In genomic region chr2:129762386-129763189, GRCh38 we compare ENCODE assay signal across 29 cellular contexts.
"Had no signal": no experiment of that assay in that cellular context is flagged by ENCODE, and none has a peak within 500 bp of the region (broad histone marks: within the 10 kb centered on the region; RNA-seq: fewer than 3 reads in every experiment).

No MANE protein-coding gene starts in this region.

- H3K9me3 ChIP-seq: ascending aorta, body of pancreas, SJSA1 had no signal

- H3K27ac ChIP-seq: ascending aorta, body of pancreas, SJSA1 had no signal

- H3K27ac Mint-ChIP-seq: activated naive CD4-positive, alpha-beta T cell treated with anti-CD3 and anti-CD28 coated beads, Interleukin-2, amount 50 U/mL, for 72 hours; activated naive CD8-positive, alpha-beta T cell treated with anti-CD3 and anti-CD28 coated beads, Interleukin-2, amount 50 U/mL, for 24 hours; T-helper 1 cell treated with Interleukin-12 subunit alpha and Interleukin-12 subunit beta and Interleukin-4 antibody, amounts not matched to agents 30 μg/mL and 1 μg/mL, for 36 hours; WTC11 had no signal

- ATAC-seq: activated naive CD4-positive, alpha-beta T cell treated with anti-CD3 and anti-CD28 coated beads, Interleukin-2, amount 50 U/mL, for 72 hours; activated naive CD8-positive, alpha-beta T cell treated with anti-CD3 and anti-CD28 coated beads, Interleukin-2, amount 50 U/mL, for 24 hours; activated T-cell treated with anti-CD3 and anti-CD28 coated beads, Interleukin-2, amount 50 U/mL, for 4 hours; body of pancreas; K562; Panc1; SK-N-SH treated with all-trans-retinoic acid at 6 μM for 48 hours; WTC11 had no signal

- H3K36me3 ChIP-seq: ascending aorta, SJSA1 had no signal

- H3K9me3 Mint-ChIP-seq: activated naive CD4-positive, alpha-beta T cell treated with anti-CD3 and anti-CD28 coated beads, Interleukin-2, amount 50 U/mL, for 72 hours; activated naive CD8-positive, alpha-beta T cell treated with anti-CD3 and anti-CD28 coated beads, Interleukin-2, amount 50 U/mL, for 24 hours; activated T-cell treated with anti-CD3 and anti-CD28 coated beads, Interleukin-2, amount 50 U/mL, for 4 hours; central memory CD8-positive, alpha-beta T cell; T-helper 1 cell treated with Interleukin-12 subunit alpha and Interleukin-12 subunit beta and Interleukin-4 antibody, amounts not matched to agents 30 μg/mL and 1 μg/mL, for 36 hours; WTC11 had no signal

- DNase-seq: activated CD4-positive, alpha-beta T cell treated with anti-CD3 and anti-CD28 coated beads for 48 hours; activated CD4-positive, alpha-beta T cell treated with anti-CD3 and anti-CD28 coated beads, Interleukin-2, amount 50 U/mL, for 4 hours; activated CD4-positive, CD25-positive, alpha-beta regulatory T cell treated with anti-CD3 and anti-CD28 coated beads, Interleukin-2, amount 50 U/mL, for 72 hours; activated naive CD4-positive, alpha-beta T cell treated with Interleukin-2 at 50 U/mL for 16 hours; activated naive CD8-positive, alpha-beta T cell treated with anti-CD3 and anti-CD28 coated beads, Interleukin-2, amount 50 U/mL, for 24 hours; activated T-cell treated with anti-CD3 and anti-CD28 coated beads, Interleukin-2, amount 50 U/mL, for 4 hours; amniotic stem cell; body of pancreas; Karpas-422; NCI-H1105 treated with DMSO at 0.1 percent for 48 hours; NCI-H1436 treated with DMSO at 0.1 percent for 48 hours; NCI-H187; NCI-H2081; NCI-H510A treated with DMSO at 0.1 percent for 48 hours; NCI-H69; NK-92 treated with Interleukin-12 subunit alpha and Interleukin-12 subunit beta, amount 100 ng/mL, for 24 hours; OCI-M1; Right ventricle myocardium superior; RPMI8226; SW 1271 had no signal

- H3K36me3 Mint-ChIP-seq: activated naive CD4-positive, alpha-beta T cell treated with anti-CD3 and anti-CD28 coated beads, Interleukin-2, amount 50 U/mL, for 72 hours; WTC11 had no signal

- H3K4me1 ChIP-seq: ascending aorta, body of pancreas, SJSA1 had no signal

- H3K4me1 Mint-ChIP-seq: activated naive CD8-positive, alpha-beta T cell treated with anti-CD3 and anti-CD28 coated beads, Interleukin-2, amount 50 U/mL, for 24 hours; central memory CD8-positive, alpha-beta T cell had no signal

- H3K4me3 ChIP-seq: ascending aorta, body of pancreas, K562, SJSA1 had no signal

- H3K27me3 ChIP-seq: ascending aorta, body of pancreas, SJSA1 had no signal

- H3K4me3 Mint-ChIP-seq: activated naive CD8-positive, alpha-beta T cell treated with anti-CD3 and anti-CD28 coated beads, Interleukin-2, amount 50 U/mL, for 24 hours; activated T-cell treated with anti-CD3 and anti-CD28 coated beads, Interleukin-2, amount 50 U/mL, for 4 hours; central memory CD8-positive, alpha-beta T cell; T-helper 1 cell treated with Interleukin-12 subunit alpha and Interleukin-12 subunit beta and Interleukin-4 antibody, amounts not matched to agents 30 μg/mL and 1 μg/mL, for 36 hours; WTC11 had no signal

- H3K27me3 Mint-ChIP-seq: activated naive CD8-positive, alpha-beta T cell treated with anti-CD3 and anti-CD28 coated beads, Interleukin-2, amount 50 U/mL, for 24 hours had no signal
